In genomic region chr2:10033251-10034006, GRCh38 we compare ENCODE assay signal across 2 cellular contexts.
A peak's percentile ranks its signal among the peaks of the same experiment; 100 is the strongest.
TF ChIP-seq lines count a peak whose summit lies in the region.

No MANE protein-coding gene starts in this region.

TF ChIP-seq in GM23338, 12 proteins besides CTCF, POLR2A, EP300 and RAD21:
- TF ChIP-seq, protein P1, sequence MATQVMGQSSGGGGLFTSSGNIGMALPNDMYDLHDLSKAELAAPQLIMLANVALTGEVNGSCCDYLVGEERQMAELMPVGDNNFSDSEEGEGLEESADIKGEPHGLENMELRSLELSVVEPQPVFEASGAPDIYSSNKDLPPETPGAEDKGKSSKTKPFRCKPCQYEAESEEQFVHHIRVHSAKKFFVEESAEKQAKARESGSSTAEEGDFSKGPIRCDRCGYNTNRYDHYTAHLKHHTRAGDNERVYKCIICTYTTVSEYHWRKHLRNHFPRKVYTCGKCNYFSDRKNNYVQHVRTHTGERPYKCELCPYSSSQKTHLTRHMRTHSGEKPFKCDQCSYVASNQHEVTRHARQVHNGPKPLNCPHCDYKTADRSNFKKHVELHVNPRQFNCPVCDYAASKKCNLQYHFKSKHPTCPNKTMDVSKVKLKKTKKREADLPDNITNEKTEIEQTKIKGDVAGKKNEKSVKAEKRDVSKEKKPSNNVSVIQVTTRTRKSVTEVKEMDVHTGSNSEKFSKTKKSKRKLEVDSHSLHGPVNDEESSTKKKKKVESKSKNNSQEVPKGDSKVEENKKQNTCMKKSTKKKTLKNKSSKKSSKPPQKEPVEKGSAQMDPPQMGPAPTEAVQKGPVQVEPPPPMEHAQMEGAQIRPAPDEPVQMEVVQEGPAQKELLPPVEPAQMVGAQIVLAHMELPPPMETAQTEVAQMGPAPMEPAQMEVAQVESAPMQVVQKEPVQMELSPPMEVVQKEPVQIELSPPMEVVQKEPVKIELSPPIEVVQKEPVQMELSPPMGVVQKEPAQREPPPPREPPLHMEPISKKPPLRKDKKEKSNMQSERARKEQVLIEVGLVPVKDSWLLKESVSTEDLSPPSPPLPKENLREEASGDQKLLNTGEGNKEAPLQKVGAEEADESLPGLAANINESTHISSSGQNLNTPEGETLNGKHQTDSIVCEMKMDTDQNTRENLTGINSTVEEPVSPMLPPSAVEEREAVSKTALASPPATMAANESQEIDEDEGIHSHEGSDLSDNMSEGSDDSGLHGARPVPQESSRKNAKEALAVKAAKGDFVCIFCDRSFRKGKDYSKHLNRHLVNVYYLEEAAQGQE (IDR thresholded peaks at IDR 0.05; ENCODE audit: unreplicated experiment): peak; percentile 27
- no peak for TF ChIP-seq EZH2phosphoT487 (IDR thresholded peaks at IDR 0.05; ENCODE audit: unreplicated experiment)

TF ChIP-seq in GM12878, 131 proteins besides CTCF, POLR2A, EP300 and RAD21:
- TF ChIP-seq KLF5 (IDR thresholded peaks at IDR 0.05; ENCODE audit: partially characterized antibody) (no peak), SMAD1 (IDR thresholded peaks at IDR 0.05; ENCODE audit: low read depth, partially characterized antibody) (no peak), HDAC6 (IDR thresholded peaks at IDR 0.05; ENCODE audit: unreplicated experiment) (no peak), ZNF207 (IDR thresholded peaks at IDR 0.05; ENCODE audit: borderline replicate concordance) (no peak), PRDM15 (CRISPR knock-in tag; IDR thresholded peaks at IDR 0.05) (no peak), SIN3A (IDR thresholded peaks at IDR 0.05; ENCODE audit: low read depth, low read length) (no peak), SMARCA5 (IDR thresholded peaks at IDR 0.05) (no peak), BHLHE40 (IDR thresholded peaks at IDR 0.05; ENCODE audit: borderline replicate concordance in 1 of 2, low read depth in 2 of 2, low read length in 1 of 2) (peak in 1 of 2 experiments; percentile 58; a peak in 1 of 4 replicates), POLR2AphosphoS2 (IDR thresholded peaks at IDR 0.05; ENCODE audit: low read depth, low read length) (no peak), HSF1 (IDR thresholded peaks at IDR 0.05; ENCODE audit: low read depth, low read length) (no peak), GATAD2B (conservative IDR thresholded peaks at IDR 0.05; ENCODE audit: low read depth) (no peak)
- TF ChIP-seq, protein P2, sequence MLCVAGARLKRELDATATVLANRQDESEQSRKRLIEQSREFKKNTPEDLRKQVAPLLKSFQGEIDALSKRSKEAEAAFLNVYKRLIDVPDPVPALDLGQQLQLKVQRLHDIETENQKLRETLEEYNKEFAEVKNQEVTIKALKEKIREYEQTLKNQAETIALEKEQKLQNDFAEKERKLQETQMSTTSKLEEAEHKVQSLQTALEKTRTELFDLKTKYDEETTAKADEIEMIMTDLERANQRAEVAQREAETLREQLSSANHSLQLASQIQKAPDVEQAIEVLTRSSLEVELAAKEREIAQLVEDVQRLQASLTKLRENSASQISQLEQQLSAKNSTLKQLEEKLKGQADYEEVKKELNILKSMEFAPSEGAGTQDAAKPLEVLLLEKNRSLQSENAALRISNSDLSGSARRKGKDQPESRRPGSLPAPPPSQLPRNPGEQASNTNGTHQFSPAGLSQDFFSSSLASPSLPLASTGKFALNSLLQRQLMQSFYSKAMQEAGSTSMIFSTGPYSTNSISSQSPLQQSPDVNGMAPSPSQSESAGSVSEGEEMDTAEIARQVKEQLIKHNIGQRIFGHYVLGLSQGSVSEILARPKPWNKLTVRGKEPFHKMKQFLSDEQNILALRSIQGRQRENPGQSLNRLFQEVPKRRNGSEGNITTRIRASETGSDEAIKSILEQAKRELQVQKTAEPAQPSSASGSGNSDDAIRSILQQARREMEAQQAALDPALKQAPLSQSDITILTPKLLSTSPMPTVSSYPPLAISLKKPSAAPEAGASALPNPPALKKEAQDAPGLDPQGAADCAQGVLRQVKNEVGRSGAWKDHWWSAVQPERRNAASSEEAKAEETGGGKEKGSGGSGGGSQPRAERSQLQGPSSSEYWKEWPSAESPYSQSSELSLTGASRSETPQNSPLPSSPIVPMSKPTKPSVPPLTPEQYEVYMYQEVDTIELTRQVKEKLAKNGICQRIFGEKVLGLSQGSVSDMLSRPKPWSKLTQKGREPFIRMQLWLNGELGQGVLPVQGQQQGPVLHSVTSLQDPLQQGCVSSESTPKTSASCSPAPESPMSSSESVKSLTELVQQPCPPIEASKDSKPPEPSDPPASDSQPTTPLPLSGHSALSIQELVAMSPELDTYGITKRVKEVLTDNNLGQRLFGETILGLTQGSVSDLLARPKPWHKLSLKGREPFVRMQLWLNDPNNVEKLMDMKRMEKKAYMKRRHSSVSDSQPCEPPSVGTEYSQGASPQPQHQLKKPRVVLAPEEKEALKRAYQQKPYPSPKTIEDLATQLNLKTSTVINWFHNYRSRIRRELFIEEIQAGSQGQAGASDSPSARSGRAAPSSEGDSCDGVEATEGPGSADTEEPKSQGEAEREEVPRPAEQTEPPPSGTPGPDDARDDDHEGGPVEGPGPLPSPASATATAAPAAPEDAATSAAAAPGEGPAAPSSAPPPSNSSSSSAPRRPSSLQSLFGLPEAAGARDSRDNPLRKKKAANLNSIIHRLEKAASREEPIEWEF (IDR thresholded peaks at IDR 0.05; ENCODE audit: insufficient replicate concordance, low read depth, low read length): no peak
- TF ChIP-seq, protein P1 (IDR thresholded peaks at IDR 0.05; ENCODE audit: low read depth, low read length): peak; percentile 45; the same call in 1 of the 2 replicates
- TF ChIP-seq, protein P3, sequence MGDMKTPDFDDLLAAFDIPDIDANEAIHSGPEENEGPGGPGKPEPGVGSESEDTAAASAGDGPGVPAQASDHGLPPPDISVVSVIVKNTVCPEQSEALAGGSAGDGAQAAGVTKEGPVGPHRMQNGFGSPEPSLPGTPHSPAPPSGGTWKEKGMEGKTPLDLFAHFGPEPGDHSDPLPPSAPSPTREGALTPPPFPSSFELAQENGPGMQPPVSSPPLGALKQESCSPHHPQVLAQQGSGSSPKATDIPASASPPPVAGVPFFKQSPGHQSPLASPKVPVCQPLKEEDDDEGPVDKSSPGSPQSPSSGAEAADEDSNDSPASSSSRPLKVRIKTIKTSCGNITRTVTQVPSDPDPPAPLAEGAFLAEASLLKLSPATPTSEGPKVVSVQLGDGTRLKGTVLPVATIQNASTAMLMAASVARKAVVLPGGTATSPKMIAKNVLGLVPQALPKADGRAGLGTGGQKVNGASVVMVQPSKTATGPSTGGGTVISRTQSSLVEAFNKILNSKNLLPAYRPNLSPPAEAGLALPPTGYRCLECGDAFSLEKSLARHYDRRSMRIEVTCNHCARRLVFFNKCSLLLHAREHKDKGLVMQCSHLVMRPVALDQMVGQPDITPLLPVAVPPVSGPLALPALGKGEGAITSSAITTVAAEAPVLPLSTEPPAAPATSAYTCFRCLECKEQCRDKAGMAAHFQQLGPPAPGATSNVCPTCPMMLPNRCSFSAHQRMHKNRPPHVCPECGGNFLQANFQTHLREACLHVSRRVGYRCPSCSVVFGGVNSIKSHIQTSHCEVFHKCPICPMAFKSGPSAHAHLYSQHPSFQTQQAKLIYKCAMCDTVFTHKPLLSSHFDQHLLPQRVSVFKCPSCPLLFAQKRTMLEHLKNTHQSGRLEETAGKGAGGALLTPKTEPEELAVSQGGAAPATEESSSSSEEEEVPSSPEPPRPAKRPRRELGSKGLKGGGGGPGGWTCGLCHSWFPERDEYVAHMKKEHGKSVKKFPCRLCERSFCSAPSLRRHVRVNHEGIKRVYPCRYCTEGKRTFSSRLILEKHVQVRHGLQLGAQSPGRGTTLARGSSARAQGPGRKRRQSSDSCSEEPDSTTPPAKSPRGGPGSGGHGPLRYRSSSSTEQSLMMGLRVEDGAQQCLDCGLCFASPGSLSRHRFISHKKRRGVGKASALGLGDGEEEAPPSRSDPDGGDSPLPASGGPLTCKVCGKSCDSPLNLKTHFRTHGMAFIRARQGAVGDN (IDR thresholded peaks at IDR 0.05): no peak
- TF ChIP-seq, protein P4, sequence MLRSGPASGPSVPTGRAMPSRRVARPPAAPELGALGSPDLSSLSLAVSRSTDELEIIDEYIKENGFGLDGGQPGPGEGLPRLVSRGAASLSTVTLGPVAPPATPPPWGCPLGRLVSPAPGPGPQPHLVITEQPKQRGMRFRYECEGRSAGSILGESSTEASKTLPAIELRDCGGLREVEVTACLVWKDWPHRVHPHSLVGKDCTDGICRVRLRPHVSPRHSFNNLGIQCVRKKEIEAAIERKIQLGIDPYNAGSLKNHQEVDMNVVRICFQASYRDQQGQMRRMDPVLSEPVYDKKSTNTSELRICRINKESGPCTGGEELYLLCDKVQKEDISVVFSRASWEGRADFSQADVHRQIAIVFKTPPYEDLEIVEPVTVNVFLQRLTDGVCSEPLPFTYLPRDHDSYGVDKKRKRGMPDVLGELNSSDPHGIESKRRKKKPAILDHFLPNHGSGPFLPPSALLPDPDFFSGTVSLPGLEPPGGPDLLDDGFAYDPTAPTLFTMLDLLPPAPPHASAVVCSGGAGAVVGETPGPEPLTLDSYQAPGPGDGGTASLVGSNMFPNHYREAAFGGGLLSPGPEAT (IDR thresholded peaks at IDR 0.05; ENCODE audit: low read depth): no peak
